In the genomic region with DNA sequence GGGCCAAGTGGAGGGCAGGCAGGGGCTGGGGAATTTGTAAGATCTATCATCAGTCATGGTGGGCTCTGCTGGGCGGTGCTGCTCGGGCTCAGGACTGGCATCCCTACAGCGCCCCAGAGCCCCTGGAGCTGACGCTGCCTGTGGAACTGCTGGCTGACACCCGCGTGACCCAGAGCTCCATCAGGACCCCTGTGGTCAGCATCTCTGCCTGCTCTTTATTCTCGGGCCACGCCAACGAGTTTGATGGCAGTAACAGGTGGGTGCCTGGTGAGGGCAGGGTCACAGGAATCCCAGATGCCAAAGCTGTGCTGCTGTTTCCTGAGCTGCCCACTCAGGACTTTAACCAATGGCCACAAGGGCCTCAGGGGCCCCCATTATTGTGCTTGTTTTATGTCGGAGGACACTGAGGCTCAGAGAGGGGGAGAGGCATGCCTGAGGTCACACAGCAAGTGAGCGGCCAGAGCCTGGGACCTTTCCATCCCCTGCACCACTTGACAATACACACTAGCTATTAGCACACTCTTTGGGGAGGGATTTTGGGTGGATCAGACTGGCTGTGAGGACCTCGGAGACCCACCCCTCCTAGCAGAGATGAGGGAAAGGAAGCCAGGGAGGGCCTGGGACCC, we compare ENCODE assay signal across 18 cellular contexts. TPM values are rescaled to one million over a fixed set of nuclear protein-coding genes. Genes with fewer than 3 reads are reported as not detected.
DNase-seq lines count a peak whose midpoint lies in the region; ATAC-seq and TF ChIP-seq lines count a peak whose summit lies in the region.
"Had no signal": no experiment of that assay in that cellular context is flagged by ENCODE, and none has a peak within 500 bp of the region (broad histone marks: within the 10 kb centered on the region; RNA-seq: fewer than 3 reads in every experiment).

No MANE protein-coding gene starts in this region.

- H3K27me3 Mint-ChIP-seq in chondrocyte (ENCODE audit: low read depth) = peaks cover 74% of the 10 kb centered on the region

- H3K4ac ChIP-seq in neuronal stem cell (ENCODE audit: low read length) = no peak overlapping the region

- H3K4me1 Mint-ChIP-seq in chondrocyte (ENCODE audit: low read depth) = peaks cover 3% of the 10 kb centered on the region

- no peak overlapping the region for H4K91ac ChIP-seq in neuronal stem cell (ENCODE audit: low read depth, low read length, poor library complexity)

- no peak overlapping the region for H2BK5ac ChIP-seq in neuronal stem cell (ENCODE audit: low read length)

- no peak overlapping the region for H2AK5ac ChIP-seq in neuronal stem cell (ENCODE audit: low read depth, low read length)

- H3K36me3 Mint-ChIP-seq in chondrocyte (ENCODE audit: low read depth) = no peaks in the 10 kb centered on the region
- H3K36me3 Mint-ChIP-seq: CD8-positive, alpha-beta T cell; IgD-negative memory B cell had no signal

- intact Hi-C loops in spleen (cut with DNase I; ENCODE audit: low total_unique reads) = no loop called here
- intact Hi-C loops in gastrocnemius medialis (cut with DNase I; ENCODE audit: low total_unique reads) = no loop called here

- CTCF ChIA-PET in RWPE1 (lab: Yijun Ruan, JAX) = interaction anchor here (0.7 kb wide), 1 partner anchor 447 kb away, joined by 5 read pairs; no protein-coding TSS in a partner anchor

- no peak overlapping the region for H3K4me3 ChIP-seq in BLaER1 treated with 17β-estradiol and CSF1 and Interleukin-3, amounts not matched to agents 10 nM and 100 nM
- H3K4me3 ChIP-seq in neuronal stem cell (ENCODE audit: low read length in 2 of 2) (no peak overlapping the region), spleen (no peak overlapping the region), gastrocnemius medialis (no peak overlapping the region)
- H3K4me3 ChIP-seq: A549, HAP-1 had no signal

- ATAC-seq in gastrocnemius medialis = no peak
- ATAC-seq: A549; CD8-positive, alpha-beta T cell had no signal

- no peak overlapping the region for H4K8ac ChIP-seq in neuronal stem cell (ENCODE audit: low read depth, low read length)

- peak; percentile 79 for DNase-seq in chondrocyte (ENCODE audit: low spot score)
- no peak for DNase-seq in neuronal stem cell (ENCODE audit: low spot score)
- peak; percentile 62 for DNase-seq in spleen
- no peak for DNase-seq in gastrocnemius medialis
- DNase-seq in 8988T = no peak
- no peak for DNase-seq in RWPE1 (ENCODE audit: low spot score)
- DNase-seq: AML-193; Calu3; CD8-positive, alpha-beta T cell; DMS79 treated with DMSO at 0.1 percent for 48 hours; GF-D8; KG1 had no signal

- no peak overlapping the region for H2BK12ac ChIP-seq in neuronal stem cell (ENCODE audit: low read length)

- no peak overlapping the region for H3K23ac ChIP-seq in neuronal stem cell (ENCODE audit: low read depth, low read length, poor library complexity)

- no peaks in the 10 kb centered on the region for H3K9me3 ChIP-seq in BLaER1 treated with 17β-estradiol and CSF1 and Interleukin-3, amounts not matched to agents 10 nM and 100 nM (replicated peaks in 1 of 11)
- H3K9me3 ChIP-seq in neuronal stem cell (replicated peaks in 1 of 2; ENCODE audit: control insufficient read depth in 2 of 2, insufficient read depth in 1 of 2, low read depth in 1 of 2, low read length in 2 of 2) (no peaks in the 10 kb centered on the region), spleen (no peaks in the 10 kb centered on the region), gastrocnemius medialis (no peaks in the 10 kb centered on the region)
- H3K9me3 ChIP-seq: A549, HAP-1 had no signal

- TF ChIP-seq CTCF in chondrocyte (IDR thresholded peaks at IDR 0.05) = no peak
- no peak for TF ChIP-seq CTCF in spleen (IDR thresholded peaks at IDR 0.05 in 8 of 11, conservative IDR thresholded peaks at IDR 0.05 in 3 of 11)
- no peak for TF ChIP-seq CTCF in gastrocnemius medialis (IDR thresholded peaks at IDR 0.05 in 4 of 5, conservative IDR thresholded peaks at IDR 0.05 in 1 of 5)
- no peak for TF ChIP-seq CTCF in RWPE1 (conservative IDR thresholded peaks at IDR 0.05; ENCODE audit: low read depth)

- H3K9me3 Mint-ChIP-seq in chondrocyte (ENCODE audit: low read depth) = no peaks in the 10 kb centered on the region
- H3K9me3 Mint-ChIP-seq: CD8-positive, alpha-beta T cell; IgD-negative memory B cell had no signal

- H3K9ac ChIP-seq in BLaER1 treated with 17β-estradiol and CSF1 and Interleukin-3, amounts not matched to agents 10 nM and 100 nM = no peak overlapping the region
- H3K9ac ChIP-seq in neuronal stem cell (ENCODE audit: low read depth, low read length, poor library complexity) = no peak overlapping the region

- TF ChIP-seq POLR2A in spleen (IDR thresholded peaks at IDR 0.05) (no peak), gastrocnemius medialis (IDR thresholded peaks at IDR 0.05) (no peak)

- no peak overlapping the region for H2BK120ac ChIP-seq in neuronal stem cell (ENCODE audit: low read depth, low read length)

- POLR2A ChIA-PET in RWPE1 (lab: Yijun Ruan, JAX; ENCODE audit: low non-redundant PET) = no interaction called here

- peak overlapping the region; percentile 9 for H3K18ac ChIP-seq in neuronal stem cell (ENCODE audit: low read length)

- WGBS in neuronal stem cell (ENCODE audit: extremely low coverage in 2 of 2, insufficient read length in 2 of 2, insufficient replicate concordance in 1 of 2), 2 donors = no CpG with 5 or more reads among the region's 12 CpGs
- 74 to 84% (median 78%) methylated on average over 11 to 12 of the region's 12 CpGs for WGBS in spleen, 5 donors

- in situ Hi-C loops in gastrocnemius medialis (cut with MboI; ENCODE audit: low sequenced_read_pairs in 4 of 4) = loop anchor here in 1 of 4 donors (25.0 kb wide), 1 partner anchor 102 kb away; no protein-coding TSS in a partner anchor

- H2AFZ ChIP-seq in neuronal stem cell (ENCODE audit: low read length) = no peak overlapping the region

- peaks cover 2% of the 10 kb centered on the region for H3K79me1 ChIP-seq in neuronal stem cell (ENCODE audit: low read depth, low read length)

- H4K20me1 ChIP-seq in BLaER1 treated with 17β-estradiol and CSF1 and Interleukin-3, amounts not matched to agents 10 nM and 100 nM = no peaks in the 10 kb centered on the region

- no peaks in the 10 kb centered on the region for H3K27me3 ChIP-seq in BLaER1 treated with 17β-estradiol and CSF1 and Interleukin-3, amounts not matched to agents 10 nM and 100 nM
- peaks cover 0 to 39% (median 0%) of the 10 kb centered on the region in 3 experiments for H3K27me3 ChIP-seq in neuronal stem cell (ENCODE audit: control insufficient read depth in 3 of 3, insufficient read depth in 3 of 3, low read depth in 1 of 3, low read length in 3 of 3)
- peaks cover 0 to 16% (median 0%) of the 10 kb centered on the region in 7 donors for H3K27me3 ChIP-seq in spleen (replicated peaks in 1 of 7)
- peaks cover 0 to 31% (median 6%) of the 10 kb centered on the region in 3 donors for H3K27me3 ChIP-seq in gastrocnemius medialis

- no peak overlapping the region for H3K4me3 Mint-ChIP-seq in chondrocyte (ENCODE audit: unreplicated experiment)
- H3K4me3 Mint-ChIP-seq: CD8-positive, alpha-beta T cell; IgD-negative memory B cell had no signal

- no peak overlapping the region for H3K27ac Mint-ChIP-seq in chondrocyte (ENCODE audit: unreplicated experiment)
- H3K27ac Mint-ChIP-seq: CD8-positive, alpha-beta T cell; IgD-negative memory B cell had no signal

- H3K4me1 ChIP-seq in BLaER1 treated with 17β-estradiol and CSF1 and Interleukin-3, amounts not matched to agents 10 nM and 100 nM = peaks cover 10 to 33% (median 24%) of the 10 kb centered on the region in 10 experiments
- H3K4me1 ChIP-seq in neuronal stem cell (ENCODE audit: control insufficient read depth in 2 of 2, insufficient read depth in 1 of 2, low read depth in 1 of 2, low read length in 2 of 2) (peaks cover 11 to 12% of the 10 kb centered on the region in 2 donors), spleen (peaks cover 0 to 10% (median 0%) of the 10 kb centered on the region in 6 donors), gastrocnemius medialis (no peaks in the 10 kb centered on the region)
- H3K4me1 ChIP-seq: HAP-1 had no signal

- peak overlapping the region; percentile 4 for H2BK15ac ChIP-seq in neuronal stem cell (ENCODE audit: low read length)

- no peak overlapping the region for H3K14ac ChIP-seq in neuronal stem cell (ENCODE audit: low read length)

- H3K27ac ChIP-seq in BLaER1 treated with 17β-estradiol and CSF1 and Interleukin-3, amounts not matched to agents 10 nM and 100 nM = no peak overlapping the region
- H3K27ac ChIP-seq in neuronal stem cell (replicated peaks; ENCODE audit: low read length) = no peak overlapping the region
- H3K27ac ChIP-seq in spleen = no peak overlapping the region
- H3K27ac ChIP-seq in gastrocnemius medialis = no peak overlapping the region
- no peak overlapping the region for H3K27ac ChIP-seq in RWPE1
- H3K27ac ChIP-seq: A549 had no signal

- H3K36me3 ChIP-seq in BLaER1 treated with 17β-estradiol and CSF1 and Interleukin-3, amounts not matched to agents 10 nM and 100 nM = no peaks in the 10 kb centered on the region
- H3K36me3 ChIP-seq in neuronal stem cell (replicated peaks in 1 of 2; ENCODE audit: control insufficient read depth in 2 of 2, insufficient read depth in 2 of 2, low read length in 2 of 2) (no peaks in the 10 kb centered on the region), spleen (no peaks in the 10 kb centered on the region), gastrocnemius medialis (no peaks in the 10 kb centered on the region)
- H3K36me3 ChIP-seq: HAP-1 had no signal

- H3K4me2 ChIP-seq in BLaER1 treated with 17β-estradiol and CSF1 and Interleukin-3, amounts not matched to agents 10 nM and 100 nM = peak overlapping the region in 7 of 11 experiments; percentile 4 to 51 (median 40); a peak in 11 of 22 replicates
- no peak overlapping the region for H3K4me2 ChIP-seq in neuronal stem cell (ENCODE audit: insufficient read depth, low read length, poor library complexity, severe bottlenecking)
- H3K4me2 ChIP-seq: A549 had no signal

RNA-seq across cellular contexts. Expression of gene BPIFB2, which starts 6.3 kb away (rescaled TPM):
- not detected in 3 replicates for total RNA-seq in chondrocyte
- not detected for polyA plus RNA-seq in neuronal stem cell (2013, experiment 1 of 2)
- 0.03 TPM for polyA plus RNA-seq in neuronal stem cell (2013, experiment 2 of 2)
- not detected for total RNA-seq in spleen
- polyA plus RNA-seq in spleen = not detected
- total RNA-seq in gastrocnemius medialis = not detected
- total RNA-seq: Calu3; CD8-positive, alpha-beta T cell; H4 had no signal
- polyA plus RNA-seq: A549, BJ, IgD-negative memory B cell had no signal

RNA-seq across cellular contexts. Expression of gene SUN5, which starts 9.6 kb away (rescaled TPM):
- total RNA-seq in chondrocyte = not detected in 3 replicates
- polyA plus RNA-seq in neuronal stem cell (2013, experiment 1 of 2) = not detected
- not detected for polyA plus RNA-seq in neuronal stem cell (2013, experiment 2 of 2)
- total RNA-seq in spleen = not detected
- polyA plus RNA-seq in spleen = not detected
- not detected for total RNA-seq in gastrocnemius medialis
- total RNA-seq: Calu3; CD8-positive, alpha-beta T cell; H4 had no signal
- polyA plus RNA-seq: A549, BJ, IgD-negative memory B cell had no signal

RNA-seq across cellular contexts. Expression of gene BPIFB6, which starts 17.6 kb away (rescaled TPM):
- not detected in 3 replicates for total RNA-seq in chondrocyte
- polyA plus RNA-seq in neuronal stem cell (2013, experiment 1 of 2) = not detected
- not detected for polyA plus RNA-seq in neuronal stem cell (2013, experiment 2 of 2)
- not detected for total RNA-seq in spleen
- not detected for polyA plus RNA-seq in spleen
- not detected for total RNA-seq in gastrocnemius medialis
- total RNA-seq: Calu3; CD8-positive, alpha-beta T cell; H4 had no signal
- polyA plus RNA-seq: A549, BJ, IgD-negative memory B cell had no signal

RNA-seq across cellular contexts. Expression of gene BPIFB3, which starts 39.9 kb away (rescaled TPM):
- total RNA-seq in chondrocyte (not detected in 3 replicates), spleen (not detected), gastrocnemius medialis (not detected)
- not detected for polyA plus RNA-seq in neuronal stem cell (2013, experiment 1 of 2)
- polyA plus RNA-seq in neuronal stem cell (2013, experiment 2 of 2) = not detected
- polyA plus RNA-seq in spleen = not detected
- total RNA-seq: Calu3; CD8-positive, alpha-beta T cell; H4 had no signal
- polyA plus RNA-seq: A549, BJ, IgD-negative memory B cell had no signal

Comparison
In these comparisons a context has a peak if more than half of its experiments do, and no peak if none do; other contexts are left out.
1. DNase-seq: peak in chondrocyte (single experiment) and spleen (single experiment); none in neuronal stem cell (single experiment), gastrocnemius medialis (0 of 2), 8988T (single experiment) and RWPE1 (single experiment).